Comparison of ENCODE assay signal across 13 cellular contexts in the genomic region with DNA sequence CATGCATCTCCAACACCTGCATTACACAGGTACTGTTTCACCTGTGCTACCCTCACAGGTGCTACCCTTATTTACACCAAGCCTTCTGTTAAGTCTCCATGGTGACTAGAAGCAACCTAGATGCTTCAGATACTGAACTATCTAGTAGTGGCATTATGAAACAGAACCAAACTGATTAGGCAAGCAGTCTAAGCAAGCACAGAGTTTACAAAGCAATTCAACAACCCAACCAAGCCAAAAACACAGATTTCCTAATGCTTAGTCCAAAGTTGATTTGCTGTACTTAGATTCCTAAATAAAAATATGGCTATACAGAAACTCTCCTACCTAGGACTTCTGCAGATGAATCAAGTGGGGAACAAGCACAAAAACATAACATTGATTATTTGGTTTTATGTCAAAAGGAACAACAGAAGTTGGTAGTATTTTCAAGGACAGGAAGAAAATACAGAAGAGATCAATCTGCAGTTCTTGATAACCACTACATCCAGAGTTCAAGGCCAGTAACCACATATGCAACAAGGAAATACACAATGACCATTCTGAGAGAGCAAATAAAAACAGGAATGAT. TPM values are rescaled to one million over a fixed set of nuclear protein-coding genes. Genes with fewer than 3 reads are reported as not detected.
DNase-seq lines count a peak whose midpoint lies in the region; ATAC-seq, FAIRE-seq and TF ChIP-seq lines count a peak whose summit lies in the region.
"Had no signal": no experiment of that assay in that cellular context is flagged by ENCODE, and none has a peak within 500 bp of the region (broad histone marks: within the 10 kb centered on the region; RNA-seq: fewer than 3 reads in every experiment).

No MANE protein-coding gene starts in this region.

- intact Hi-C loops in activated CD4-positive, alpha-beta memory T cell treated with anti-CD3 and anti-CD28 coated beads for 36 hours (cut with micrococcal nuclease), result loop anchor here (10.0 kb wide), 1 partner anchor 568 kb away; the partner anchor contains the start of gene FBXL5
- intact Hi-C loops in kidney (cut with DNase I), result no loop called here

- H3K27me3 Mint-ChIP-seq in activated naive CD4-positive, alpha-beta T cell treated with anti-CD3 and anti-CD28 coated beads, Interleukin-2, amount 10 ng/mL, durations not matched to agents 7 days and 5 days, result peaks cover 9% of the 10 kb centered on the region
- no peaks in the 10 kb centered on the region for H3K27me3 Mint-ChIP-seq in activated CD4-positive, alpha-beta memory T cell treated with anti-CD3 and anti-CD28 coated beads for 36 hours

- in situ Hi-C loops in HAP-1 (cut with MboI; ENCODE audit: low sequenced_read_pairs), result no loop called here

- peak overlapping the region; percentile 86 for H3K4me3 Mint-ChIP-seq in activated naive CD4-positive, alpha-beta T cell treated with anti-CD3 and anti-CD28 coated beads, Interleukin-2, amount 10 ng/mL, durations not matched to agents 7 days and 5 days
- no peak overlapping the region for H3K4me3 Mint-ChIP-seq in activated CD4-positive, alpha-beta memory T cell treated with anti-CD3 and anti-CD28 coated beads for 36 hours

- H3K27ac Mint-ChIP-seq in activated naive CD4-positive, alpha-beta T cell treated with anti-CD3 and anti-CD28 coated beads, Interleukin-2, amount 10 ng/mL, durations not matched to agents 7 days and 5 days, result peak overlapping the region; percentile 30
- peak overlapping the region in 1 of 2 donors; percentile 8 for H3K27ac Mint-ChIP-seq in activated naive CD4-positive, alpha-beta T cell treated with anti-CD3 and anti-CD28 coated beads, Interleukin-2, amount 50 U/mL, for 72 hours
- H3K27ac Mint-ChIP-seq in activated CD4-positive, alpha-beta memory T cell treated with anti-CD3 and anti-CD28 coated beads for 36 hours, result peak overlapping the region; percentile 23

- CTCF ChIA-PET in activated naive CD4-positive, alpha-beta T cell treated with anti-CD3 and anti-CD28 coated beads, Interleukin-2, amount 10 ng/mL, durations not matched to agents 7 days and 5 days (lab: Charles Lee), result no interaction called here
- CTCF ChIA-PET in activated CD4-positive, alpha-beta memory T cell treated with anti-CD3 and anti-CD28 coated beads for 36 hours (lab: Charles Lee), result interaction anchor here (0.6 to 1.7 kb wide), 2 partner anchors 18 to 79 kb away, joined by 3 to 10 read pairs; no protein-coding TSS in a partner anchor

- H3K27ac ChIP-seq in kidney (ENCODE audit: low read depth in 2 of 2, low read length in 2 of 2) (no peak overlapping the region), thoracic aorta (no peak overlapping the region)
- H3K27ac ChIP-seq: cardiac muscle cell had no signal

- H3K27me3 ChIP-seq in thoracic aorta (replicated peaks; ENCODE audit: insufficient read depth) (no peaks in the 10 kb centered on the region), HAP-1 (ENCODE audit: low read depth) (no peaks in the 10 kb centered on the region)
- H3K27me3 ChIP-seq: cardiac muscle cell, stomach had no signal

- H3K36me3 ChIP-seq in kidney (ENCODE audit: control insufficient read depth in 1 of 2, insufficient read depth in 2 of 2, low read length in 2 of 2), result no peaks in the 10 kb centered on the region
- no peaks in the 10 kb centered on the region for H3K36me3 ChIP-seq in thoracic aorta
- H3K36me3 ChIP-seq in HAP-1 (replicated peaks), result no peaks in the 10 kb centered on the region
- H3K36me3 ChIP-seq: cardiac muscle cell had no signal

- no peak overlapping the region for H3K9ac ChIP-seq in kidney (ENCODE audit: low read length in 2 of 2)

- H3K9me3 Mint-ChIP-seq in activated naive CD4-positive, alpha-beta T cell treated with anti-CD3 and anti-CD28 coated beads, Interleukin-2, amount 10 ng/mL, durations not matched to agents 7 days and 5 days, result no peaks in the 10 kb centered on the region
- H3K9me3 Mint-ChIP-seq in activated naive CD4-positive, alpha-beta T cell treated with anti-CD3 and anti-CD28 coated beads, Interleukin-2, amount 50 U/mL, for 72 hours, result no peaks in the 10 kb centered on the region
- no peaks in the 10 kb centered on the region for H3K9me3 Mint-ChIP-seq in activated CD4-positive, alpha-beta memory T cell treated with anti-CD3 and anti-CD28 coated beads for 36 hours

- H3K4me1 ChIP-seq in kidney (ENCODE audit: control insufficient read depth in 1 of 2, insufficient read depth in 1 of 2, low read depth in 1 of 2, low read length in 2 of 2), result peaks cover 20 to 24% of the 10 kb centered on the region in 2 donors
- peaks cover 31 to 44% of the 10 kb centered on the region in 2 donors for H3K4me1 ChIP-seq in thoracic aorta (ENCODE audit: control insufficient read depth in 1 of 2, low read depth in 2 of 2)
- peaks cover 9% of the 10 kb centered on the region; the same call in 1 of the 2 replicates for H3K4me1 ChIP-seq in HAP-1

- DNase-seq in activated naive CD4-positive, alpha-beta T cell treated with anti-CD3 and anti-CD28 coated beads, Interleukin-2, amount 10 ng/mL, durations not matched to agents 7 days and 5 days, result no peak
- DNase-seq in activated naive CD4-positive, alpha-beta T cell treated with anti-CD3 and anti-CD28 coated beads, Interleukin-2, amount 50 U/mL, for 72 hours (ENCODE audit: low spot score in 2 of 2), result no peak
- DNase-seq in activated CD4-positive, alpha-beta memory T cell treated with anti-CD3 and anti-CD28 coated beads for 36 hours, result no peak
- DNase-seq in kidney, result no peak
- no peak for DNase-seq in thoracic aorta (ENCODE audit: low spot score)
- DNase-seq in GM20000 (ENCODE audit: low spot score), result no peak
- DNase-seq in HAP-1 (ENCODE audit: low spot score in 2 of 2), result no peak
- DNase-seq: NCI-H2107, stomach had no signal

- H3K36me3 Mint-ChIP-seq in activated naive CD4-positive, alpha-beta T cell treated with anti-CD3 and anti-CD28 coated beads, Interleukin-2, amount 10 ng/mL, durations not matched to agents 7 days and 5 days, result peaks cover 31% of the 10 kb centered on the region
- peaks cover 9 to 19% of the 10 kb centered on the region in 2 donors for H3K36me3 Mint-ChIP-seq in activated naive CD4-positive, alpha-beta T cell treated with anti-CD3 and anti-CD28 coated beads, Interleukin-2, amount 50 U/mL, for 72 hours
- H3K36me3 Mint-ChIP-seq in activated CD4-positive, alpha-beta memory T cell treated with anti-CD3 and anti-CD28 coated beads for 36 hours, result peaks cover 14% of the 10 kb centered on the region

- POLR2A ChIA-PET in activated CD4-positive, alpha-beta memory T cell treated with anti-CD3 and anti-CD28 coated beads for 36 hours (lab: Charles Lee), result no interaction called here

- H3K4me3 ChIP-seq in kidney (ENCODE audit: low read length in 2 of 2) (peak overlapping the region; percentile 14 to 19), thoracic aorta (peak overlapping the region; percentile 7), HAP-1 (no peak overlapping the region)
- H3K4me3 ChIP-seq: cardiac muscle cell had no signal

- peaks cover 54% of the 10 kb centered on the region for H3K4me1 Mint-ChIP-seq in activated naive CD4-positive, alpha-beta T cell treated with anti-CD3 and anti-CD28 coated beads, Interleukin-2, amount 10 ng/mL, durations not matched to agents 7 days and 5 days
- peaks cover 55% of the 10 kb centered on the region for H3K4me1 Mint-ChIP-seq in activated CD4-positive, alpha-beta memory T cell treated with anti-CD3 and anti-CD28 coated beads for 36 hours (ENCODE audit: low read depth)

- H3K9me3 ChIP-seq in kidney (ENCODE audit: control insufficient read depth in 1 of 2, low read length in 2 of 2) (no peaks in the 10 kb centered on the region), thoracic aorta (no peaks in the 10 kb centered on the region), HAP-1 (no peaks in the 10 kb centered on the region)
- H3K9me3 ChIP-seq: stomach had no signal

- no peak for ATAC-seq in activated naive CD4-positive, alpha-beta T cell treated with anti-CD3 and anti-CD28 coated beads, Interleukin-2, amount 50 U/mL, for 72 hours
- ATAC-seq in thoracic aorta (ENCODE audit: insufficient number of reproducible peaks, low FRiP score, low read depth), result no peak
- no peak for ATAC-seq in GM21528 (IDR thresholded peaks at IDR 0.05; ENCODE audit: low FRiP score, unreplicated experiment)
- ATAC-seq: Right ventricle myocardium inferior had no signal

- no peak for FAIRE-seq in kidney (lab: Jason Lieb, UNC)
- FAIRE-seq: HTR-8/SVneo had no signal

- no peak for TF ChIP-seq CTCF in kidney (IDR thresholded peaks at IDR 0.05; ENCODE audit: borderline replicate concordance, extremely low read depth, insufficient read depth)
- TF ChIP-seq CTCF in thoracic aorta (IDR thresholded peaks at IDR 0.05), result no peak
- TF ChIP-seq CTCF in GM20000 (IDR thresholded peaks at IDR 0.05; ENCODE audit: extremely low read depth, missing control alignments), result no peak

RNA-seq across cellular contexts. Expression of gene TAPT1, which starts 3.2 kb away (rescaled TPM):
- 10 to 100 TPM; 33.6 to 52.5 TPM for total RNA-seq in activated naive CD4-positive, alpha-beta T cell treated with anti-CD3 and anti-CD28 coated beads, Interleukin-2, amount 50 U/mL, for 72 hours
- total RNA-seq in activated CD4-positive, alpha-beta memory T cell treated with anti-CD3 and anti-CD28 coated beads for 36 hours, result 10 to 100 TPM; 35.6 TPM
- 36.8 TPM for total RNA-seq in kidney
- 20.8 TPM for polyA plus RNA-seq in kidney (ENCODE audit: insufficient read depth, low read depth, low replicate concordance)
- total RNA-seq in thoracic aorta, result 10 to 100 TPM; 34.4 to 36.0 TPM
